ENCODE assay signal across 21 cellular contexts in genomic region chr19:38500450-38500849, GRCh38.
A peak's percentile ranks its signal among the peaks of the same experiment; 100 is the strongest.
DNase-seq lines count a peak whose midpoint lies in the region; ATAC-seq, FAIRE-seq and TF ChIP-seq lines count a peak whose summit lies in the region.
"Had no signal": no experiment of that assay in that cellular context is flagged by ENCODE, and none has a peak within 500 bp of the region (broad histone marks: within the 10 kb centered on the region; RNA-seq: fewer than 3 reads in every experiment).

No MANE protein-coding gene starts in this region.

- no peak overlapping the region for H3K4me3 ChIP-seq in A549
- H3K4me3 ChIP-seq in H7 (ENCODE audit: insufficient read depth, low read depth, low read length) = no peak overlapping the region
- H3K4me3 ChIP-seq in WERI-Rb-1 (ENCODE audit: low read depth, low read length) = no peak overlapping the region
- H3K4me3 ChIP-seq in osteoblast (ENCODE audit: insufficient read depth, low read length) = no peak overlapping the region
- H3K4me3 ChIP-seq: BLaER1, GM12878, GM23338 had no signal

- H3K4me2 ChIP-seq in A549 (no peak overlapping the region), osteoblast (ENCODE audit: insufficient read depth, low read length) (no peak overlapping the region)
- H3K4me2 ChIP-seq: BLaER1, GM23338 had no signal

- H3K4me1 ChIP-seq in A549 = no peaks in the 10 kb centered on the region
- H3K4me1 ChIP-seq in osteoblast (ENCODE audit: insufficient read depth, low read length) = no peaks in the 10 kb centered on the region
- H3K4me1 ChIP-seq: BLaER1, Caco-2 had no signal

- H3K9me3 ChIP-seq in A549 (no peaks in the 10 kb centered on the region), WERI-Rb-1 (ENCODE audit: severe bottlenecking) (no peaks in the 10 kb centered on the region), osteoblast (ENCODE audit: low read depth, low read length) (no peaks in the 10 kb centered on the region)
- H3K9me3 ChIP-seq: BLaER1, Caco-2 had no signal

- no peaks in the 10 kb centered on the region for H3K79me2 ChIP-seq in osteoblast (ENCODE audit: insufficient read depth, low read length)

- no peak for TF ChIP-seq RAD21 in A549 (conservative IDR thresholded peaks at IDR 0.05 in 1 of 2, IDR thresholded peaks at IDR 0.05 in 1 of 2)

- WGBS in A549 (ENCODE audit: missing lambda C conversion rate) = 59% methylated on average over 11 of the region's 11 CpGs

- DNase-seq in A549 (ENCODE audit: low read depth in 1 of 2, low spot score in 1 of 2) (no peak), H7 (peak; percentile 57), WERI-Rb-1 (no peak), osteoblast (ENCODE audit: insufficient read length, low spot score, missing footprints) (peak; percentile 73), GDM1 (lab: John Stamatoyannopoulos, UW) (no peak), NCI-H1436 (lab: John Stamatoyannopoulos, UW) (no peak), EL (no peak)
- no peak for DNase-seq in activated naive CD4-positive, alpha-beta T cell treated with Interleukin-2 at 50 U/mL for 16 hours
- DNase-seq: Caco-2; CD4-positive, CD25-positive, alpha-beta regulatory T cell; CD8-positive, alpha-beta T cell; DMS53; DMS79 treated with DMSO at 0.1 percent for 48 hours; HCEC 1CT had no signal

- H2AFZ ChIP-seq in osteoblast (ENCODE audit: low read length) = no peak overlapping the region
- H2AFZ ChIP-seq: GM23338 had no signal

- no peak for FAIRE-seq in A549 (lab: Jason Lieb, UNC)
- FAIRE-seq: G401.6, GM12878, GM19239, H54 had no signal

- H3K27ac ChIP-seq in A549 (no peak overlapping the region), WERI-Rb-1 (no peak overlapping the region), osteoblast (ENCODE audit: low read depth, low read length) (no peak overlapping the region)
- H3K27ac ChIP-seq: BLaER1, C4-2B had no signal

- no peak for TF ChIP-seq EP300 in A549 (IDR thresholded peaks at IDR 0.05)

- H3K36me3 ChIP-seq in H7 (replicated peaks; ENCODE audit: control insufficient read depth, insufficient read depth, low read length) (peaks cover 14% of the 10 kb centered on the region), WERI-Rb-1 (no peaks in the 10 kb centered on the region), osteoblast (ENCODE audit: insufficient read depth, low read length) (no peaks in the 10 kb centered on the region)
- H3K36me3 ChIP-seq: BLaER1 had no signal

- TF ChIP-seq CTCF in A549 (IDR thresholded peaks at IDR 0.05) (no peak), WERI-Rb-1 (IDR thresholded peaks at IDR 0.05; ENCODE audit: low read depth, low read length) (0 out of 2 replicates have a peak, but pooled peaks have one; percentile 10), osteoblast (IDR thresholded peaks at IDR 0.05; ENCODE audit: extremely low read depth, low read depth, low read length) (no peak)

- peak; percentile 20 to 22; a peak in 4 of 6 replicates for ATAC-seq in A549
- ATAC-seq: CD8-positive, alpha-beta T cell; GM12878; GM23338 had no signal

- no peaks in the 10 kb centered on the region for H4K20me1 ChIP-seq in osteoblast (ENCODE audit: insufficient read depth, low read length)
- H4K20me1 ChIP-seq: BLaER1 had no signal

- H3K27me3 ChIP-seq in H7 (ENCODE audit: control insufficient read depth, insufficient read depth, low read length) = no peaks in the 10 kb centered on the region
- H3K27me3 ChIP-seq in WERI-Rb-1 (ENCODE audit: insufficient read depth, low read depth, severe bottlenecking) = no peaks in the 10 kb centered on the region
- H3K27me3 ChIP-seq in osteoblast (ENCODE audit: insufficient read depth, low read length) = no peaks in the 10 kb centered on the region
- H3K27me3 ChIP-seq: BLaER1 had no signal

- no peak for TF ChIP-seq POLR2A in A549 (IDR thresholded peaks at IDR 0.05; ENCODE audit: low read length)

- POLR2A ChIA-PET in A549 (lab: Yijun Ruan, JAX) = no interaction called here

- CTCF ChIA-PET in A549 (lab: Yijun Ruan, JAX) = interaction anchor here (1.8 to 6.6 kb wide), 2 partner anchors 22 to 98 kb away, joined by 6 to 57 read pairs; partner anchors contain the start of gene FAM98C

TF ChIP-seq in A549, 52 proteins besides CTCF, POLR2A, EP300 and RAD21:
- TF ChIP-seq HOXA7 (CRISPR knock-in tag; IDR thresholded peaks at IDR 0.05) (no peak), HOXB13 (CRISPR knock-in tag; IDR thresholded peaks at IDR 0.05; ENCODE audit: low read depth) (no peak)
TF ChIP-seq in A549: peak in this region for 0.

Comparison
In these comparisons a context has a peak if more than half of its experiments do, and no peak if none do; other contexts are left out.
1. DNase-seq: peak in H7 (single experiment) and osteoblast (single experiment); none in A549 (0 of 2), WERI-Rb-1 (single experiment), GDM1 (single experiment), NCI-H1436 (single experiment), EL (single experiment) and activated naive CD4-positive, alpha-beta T cell treated with Interleukin-2 at 50 U/mL for 16 hours (single experiment).